In the genomic region with DNA sequence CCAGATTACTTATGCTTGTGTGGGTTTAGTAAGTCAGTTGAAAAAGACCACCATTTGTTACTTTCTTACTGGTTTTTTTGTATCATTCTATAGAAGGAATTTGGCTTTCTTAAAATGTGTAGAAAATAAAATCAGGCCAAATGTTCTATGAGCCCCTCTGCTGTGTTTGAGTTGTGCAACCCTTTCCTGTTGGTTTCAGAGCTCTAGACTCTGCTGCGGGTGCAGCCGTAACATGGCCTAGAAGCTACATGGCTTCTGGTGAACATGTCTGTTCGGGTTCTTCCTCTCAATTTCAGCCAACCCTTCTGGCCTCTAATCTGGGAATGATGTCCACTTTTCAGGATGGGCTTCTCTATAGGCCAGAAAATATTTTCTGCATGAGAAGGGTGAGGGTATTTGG, we compare ENCODE assay signal across 18 cellular contexts.
"Had no signal": no experiment of that assay in that cellular context is flagged by ENCODE, and none has a peak within 500 bp of the region (broad histone marks: within the 10 kb centered on the region; RNA-seq: fewer than 3 reads in every experiment).

No MANE protein-coding gene starts in this region.

- H3K4me1 ChIP-seq: adrenal gland, left ventricle myocardium inferior, uterus had no signal

- H3K4me3 Mint-ChIP-seq: activated naive CD4-positive, alpha-beta T cell treated with anti-CD3 and anti-CD28 coated beads, Interleukin-2, amount 50 U/mL, for 24 hours; nephron progenitor cell had no signal

- H3K9me3 ChIP-seq: adrenal gland, gastroesophageal sphincter, heart left ventricle, left ventricle myocardium inferior, uterus had no signal

- H3K27me3 ChIP-seq: adrenal gland, gastroesophageal sphincter, heart left ventricle, uterus had no signal

- H3K27me3 Mint-ChIP-seq: activated naive CD4-positive, alpha-beta T cell treated with anti-CD3 and anti-CD28 coated beads, Interleukin-2, amount 50 U/mL, for 24 hours; progenitor cell of endocrine pancreas had no signal

- DNase-seq: activated CD4-positive, CD25-positive, alpha-beta regulatory T cell treated with anti-CD3 and anti-CD28 coated beads, Interleukin-2, amount 50 U/mL, for 72 hours; activated CD8-positive, alpha-beta memory T cell treated with anti-CD3 and anti-CD28 coated beads for 24 hours; activated CD8-positive, alpha-beta memory T cell treated with anti-CD3 and anti-CD28 coated beads, Interleukin-2, amount 50 U/mL, for 48 hours; activated gamma-delta T cell; activated T-cell treated with anti-CD3 and anti-CD28 coated beads, Interleukin-2, amount 50 U/mL, for 72 hours; adrenal gland; effector CD4-positive, alpha-beta T cell; heart left ventricle; left ventricle myocardium inferior; mammary epithelial cell; nephron progenitor cell; stimulated activated naive CD4-positive, alpha-beta T cell; uterus had no signal

- H3K9me3 Mint-ChIP-seq: activated naive CD4-positive, alpha-beta T cell treated with anti-CD3 and anti-CD28 coated beads, Interleukin-2, amount 50 U/mL, for 24 hours; activated T-cell treated with anti-CD3 and anti-CD28 coated beads, Interleukin-2, amount 50 U/mL, for 72 hours; nephron progenitor cell had no signal

- ATAC-seq: activated T-cell treated with anti-CD3 and anti-CD28 coated beads, Interleukin-2, amount 50 U/mL, for 72 hours; esophagus mucosa; gastroesophageal sphincter; heart left ventricle had no signal

- H3K4me3 ChIP-seq: adrenal gland, gastroesophageal sphincter, heart left ventricle, left ventricle myocardium inferior, uterus had no signal

- H3K27ac Mint-ChIP-seq: activated naive CD4-positive, alpha-beta T cell treated with anti-CD3 and anti-CD28 coated beads, Interleukin-2, amount 50 U/mL, for 24 hours; nephron progenitor cell had no signal

- H3K36me3 Mint-ChIP-seq: activated naive CD4-positive, alpha-beta T cell treated with anti-CD3 and anti-CD28 coated beads, Interleukin-2, amount 50 U/mL, for 24 hours had no signal

- H3K4me1 Mint-ChIP-seq: nephron progenitor cell had no signal

- H3K36me3 ChIP-seq: adrenal gland, gastroesophageal sphincter, heart left ventricle, left ventricle myocardium inferior, uterus had no signal

- H3K27ac ChIP-seq: adrenal gland, gastroesophageal sphincter, heart left ventricle, left ventricle myocardium inferior, uterus, VCaP had no signal
